9 cellular contexts compared by ENCODE assay signal in genomic region chr14:50599700-50600444, GRCh38. TPM values are rescaled to one million over a fixed set of nuclear protein-coding genes. Genes with fewer than 3 reads are reported as not detected.
DNase-seq lines count a peak whose midpoint lies in the region; ATAC-seq and TF ChIP-seq lines count a peak whose summit lies in the region.
"Had no signal": no experiment of that assay in that cellular context is flagged by ENCODE, and none has a peak within 500 bp of the region (broad histone marks: within the 10 kb centered on the region; RNA-seq: fewer than 3 reads in every experiment).

No MANE protein-coding gene starts in this region.

- peak overlapping the region; percentile 98 for H3K27ac Mint-ChIP-seq in MCF 10A (ENCODE audit: low read depth, unreplicated experiment)

- ATAC-seq in GM19467 (IDR thresholded peaks at IDR 0.05; ENCODE audit: unreplicated experiment), result no peak

- H3K36me3 ChIP-seq in MG63, result no peaks in the 10 kb centered on the region
- H3K36me3 ChIP-seq: BLaER1 had no signal

- no peaks in the 10 kb centered on the region for H3K9me3 ChIP-seq in MG63
- H3K9me3 ChIP-seq: BLaER1 had no signal

- H3K9me3 Mint-ChIP-seq in MCF 10A (ENCODE audit: unreplicated experiment), result no peaks in the 10 kb centered on the region

- no TSS peak for BruUV-seq in MCF 10A (replicated peaks; lab: Mats Ljungman, UMichigan)

- intact Hi-C loops in MCF 10A (cut with micrococcal nuclease), result loop anchor here (1.0 to 2.0 kb wide), 3 partner anchors 57 to 173 kb away; no protein-coding TSS in a partner anchor

- peak; percentile 33 for DNase-seq in DMS79 treated with DMSO at 0.1 percent for 48 hours (lab: John Stamatoyannopoulos, UW)
- no peak for DNase-seq in DMS79 (lab: John Stamatoyannopoulos, UW)
- peak; percentile 29 for DNase-seq in NB4 (ENCODE audit: low read depth)
- peak; percentile 72 for DNase-seq in MCF 10A (ENCODE audit: unreplicated experiment)
- DNase-seq in left kidney (ENCODE audit: low read depth, low spot score), result peak; percentile 49
- DNase-seq in UCSD-AML1 (lab: John Stamatoyannopoulos, UW; ENCODE audit: unreplicated experiment), result no peak
- DNase-seq in MG63, result no peak

- H3K4me3 ChIP-seq in NB4 (ENCODE audit: low read depth, low read length) (no peak overlapping the region), MG63 (no peak overlapping the region)
- H3K4me3 ChIP-seq: BLaER1 had no signal

- peak overlapping the region; percentile 59 for H3K4me3 Mint-ChIP-seq in MCF 10A (ENCODE audit: unreplicated experiment)

- POLR2A ChIA-PET in MCF 10A (lab: Yijun Ruan, JAX), result interaction anchor here (0.5 to 2.8 kb wide), 31 partner anchors 8 to 536 kb away, joined by 3 to 57 read pairs (median 3); partner anchors contain the start of genes ATL1, DMAC2L, L2HGDH and MAP4K5

- H3K36me3 Mint-ChIP-seq in MCF 10A (ENCODE audit: insufficient read depth, unreplicated experiment), result no peaks in the 10 kb centered on the region

- no peak for TF ChIP-seq POLR2A in NB4 (IDR thresholded peaks at IDR 0.05; ENCODE audit: extremely low read depth, insufficient read length)

- H3K4me1 Mint-ChIP-seq in MCF 10A (ENCODE audit: insufficient read depth, unreplicated experiment), result peaks cover 43% of the 10 kb centered on the region

- H3K27me3 ChIP-seq in MG63, result no peaks in the 10 kb centered on the region
- H3K27me3 ChIP-seq: BLaER1 had no signal

- H3K27me3 Mint-ChIP-seq in MCF 10A (ENCODE audit: insufficient read depth, unreplicated experiment), result no peaks in the 10 kb centered on the region

- TF ChIP-seq CTCF in NB4 (IDR thresholded peaks at IDR 0.05; ENCODE audit: low read depth, low read length) (peak; percentile 32), MCF 10A (IDR thresholded peaks at IDR 0.05; ENCODE audit: unreplicated experiment) (peak; percentile 37)

- CTCF ChIA-PET in MCF 10A (lab: Yijun Ruan, JAX), result interaction anchor here (0.5 to 2.8 kb wide), 29 partner anchors 17 to 496 kb away, joined by 3 to 37 read pairs (median 4); partner anchors contain the start of gene SAV1

RNA-seq across cellular contexts. Expression of gene ATL1, which starts 39.9 kb away (rescaled TPM):
- 3.2 and 3.3 TPM in 2 replicates for total RNA-seq in MCF 10A (2022)
- total RNA-seq in MG63 (2014; rRNA removed; shearing (Covaris generic); ENCODE audit: low replicate concordance), result 0.10 TPM in 1 of 2 replicates, not detected in the other

Comparison
In these comparisons a context has a peak if more than half of its experiments do, and no peak if none do; other contexts are left out.
1. DNase-seq: peak in DMS79 treated with DMSO at 0.1 percent for 48 hours (single experiment), NB4 (single experiment), MCF 10A (single experiment) and left kidney (single experiment); none in DMS79 (single experiment), UCSD-AML1 (single experiment) and MG63 (single experiment).